In genomic region chr2:181619511-181619910, GRCh38 we compare ENCODE assay signal across 34 cellular contexts. TPM values are rescaled to one million over a fixed set of nuclear protein-coding genes. Genes with fewer than 3 reads are reported as not detected.
"Had no signal": no experiment of that assay in that cellular context is flagged by ENCODE, and none has a peak within 500 bp of the region (broad histone marks: within the 10 kb centered on the region; RNA-seq: fewer than 3 reads in every experiment).

No MANE protein-coding gene starts in this region.

- H3K36me3 ChIP-seq: neural progenitor cell, ovary, right lobe of liver, sigmoid colon, spleen, suprapubic skin, tibial artery, transverse colon, upper lobe of left lung, vagina had no signal

- H3K4me2 ChIP-seq: neural progenitor cell, smooth muscle cell had no signal

- H3K4me1 Mint-ChIP-seq: naive thymus-derived CD4-positive, alpha-beta T cell; natural killer cell; neural progenitor cell; stimulated activated memory B cell treated with anti-CD40 and anti-IgM and Interleukin-4, amounts not matched to agents 10 μg/mL and 1 μg/mL and 100 μg/mL, for 72 hours; stimulated activated naive CD8-positive, alpha-beta T cell treated with anti-CD3 and anti-CD28 coated beads, Interleukin-15, amount 100 ng/mL, for 72 hours had no signal

- H3K9me3 ChIP-seq: ovary, psoas muscle, right lobe of liver, sigmoid colon, spleen, suprapubic skin, testis, tibial artery, transverse colon, upper lobe of left lung, vagina had no signal

- H3K27ac ChIP-seq: neural progenitor cell, ovary, parathyroid adenoma, psoas muscle, right lobe of liver, sigmoid colon, spleen, suprapubic skin, testis, tibial artery, transverse colon, upper lobe of left lung, vagina had no signal

- H3K4me3 Mint-ChIP-seq: naive thymus-derived CD4-positive, alpha-beta T cell; natural killer cell; nephron; neural progenitor cell; stimulated activated memory B cell treated with anti-CD40 and anti-IgM and Interleukin-4, amounts not matched to agents 10 μg/mL and 1 μg/mL and 100 μg/mL, for 72 hours; stimulated activated naive CD8-positive, alpha-beta T cell treated with anti-CD3 and anti-CD28 coated beads, Interleukin-15, amount 100 ng/mL, for 72 hours had no signal

- H3K27me3 Mint-ChIP-seq: progenitor cell of endocrine pancreas; stimulated activated naive CD8-positive, alpha-beta T cell treated with anti-CD3 and anti-CD28 coated beads, Interleukin-15, amount 100 ng/mL, for 72 hours had no signal

- H3K36me3 Mint-ChIP-seq: naive thymus-derived CD4-positive, alpha-beta T cell; natural killer cell; neural progenitor cell; stimulated activated memory B cell treated with anti-CD40 and anti-IgM and Interleukin-4, amounts not matched to agents 10 μg/mL and 1 μg/mL and 100 μg/mL, for 72 hours had no signal

- H3K27me3 ChIP-seq: neural progenitor cell, ovary, right lobe of liver, sigmoid colon, suprapubic skin, testis, tibial artery, transverse colon, upper lobe of left lung, vagina had no signal

- H3K4me3 ChIP-seq: neural progenitor cell, ovary, psoas muscle, right lobe of liver, sigmoid colon, smooth muscle cell, spleen, suprapubic skin, testis, tibial artery, transverse colon, upper lobe of left lung, vagina had no signal

- H2AFZ ChIP-seq: neural progenitor cell, parathyroid adenoma had no signal

- DNase-seq: naive thymus-derived CD4-positive, alpha-beta T cell; natural killer cell; occipital lobe; ovary; posterior cingulate gyrus; psoas muscle; right cardiac atrium; right lobe of liver; sigmoid colon; spleen; stimulated activated CD4-positive, alpha-beta T cell treated with anti-CD3 and anti-CD28 coated beads, Interleukin-12 subunit alpha, Interleukin-12 subunit beta, amount 100 ng/mL, for 4 hours; stimulated activated CD4-positive, alpha-beta T cell treated with anti-CD3 and anti-CD28 coated beads, Interleukin-1b, Interleukin-23, amount 100 ng/mL, for 48 hours; stimulated activated CD4-positive, alpha-beta T cell treated with anti-CD3 and anti-CD28 coated beads, Interleukin-4, amount 100 ng/mL, for 1 hour; stimulated activated CD4-positive, alpha-beta T cell treated with anti-CD3 and anti-CD28 coated beads, Interleukin-4, amount 100 ng/mL, for 4 hours; stimulated activated CD8-positive, alpha-beta memory T cell treated with anti-CD3 and anti-CD28 coated beads, Interleukin-4, amount 100 ng/mL, for 48 hours; stimulated activated naive CD4-positive, alpha-beta T cell; stimulated activated naive CD8-positive, alpha-beta T cell treated with anti-CD3 and anti-CD28 coated beads, Interleukin-15, amount 100 ng/mL, for 72 hours; stimulated activated naive CD8-positive, alpha-beta T cell treated with anti-CD3 and anti-CD28 coated beads, Interleukin-15, Interleukin-2, amounts not matched to agents 100 U/mL and 50 U/mL, for 24 hours; substantia nigra; testis; tibial artery; transverse colon; upper lobe of left lung had no signal

- ATAC-seq: naive thymus-derived CD4-positive, alpha-beta T cell; natural killer cell; psoas muscle; right cardiac atrium; right lobe of liver; stimulated activated memory B cell treated with anti-CD40 and anti-IgM and Interleukin-4, amounts not matched to agents 10 μg/mL and 1 μg/mL and 100 μg/mL, for 72 hours; stimulated activated naive CD8-positive, alpha-beta T cell treated with anti-CD3 and anti-CD28 coated beads, Interleukin-15, amount 100 ng/mL, for 72 hours; stimulated activated naive CD8-positive, alpha-beta T cell treated with anti-CD3 and anti-CD28 coated beads, Interleukin-15, Interleukin-2, amounts not matched to agents 100 U/mL and 50 U/mL, for 24 hours had no signal

- H3K4me1 ChIP-seq: neural progenitor cell, parathyroid adenoma, psoas muscle, right lobe of liver, sigmoid colon, spleen, suprapubic skin, testis, tibial artery, transverse colon, upper lobe of left lung, vagina had no signal

- H3K79me2 ChIP-seq: parathyroid adenoma had no signal

- H3K27ac Mint-ChIP-seq: naive thymus-derived CD4-positive, alpha-beta T cell; natural killer cell; neural progenitor cell; progenitor cell of endocrine pancreas; stimulated activated memory B cell treated with anti-CD40 and anti-IgM and Interleukin-4, amounts not matched to agents 10 μg/mL and 1 μg/mL and 100 μg/mL, for 72 hours; stimulated activated naive CD8-positive, alpha-beta T cell treated with anti-CD3 and anti-CD28 coated beads, Interleukin-15, amount 100 ng/mL, for 72 hours had no signal

- H3K9me3 Mint-ChIP-seq: natural killer cell; neural progenitor cell; stimulated activated memory B cell treated with anti-CD40 and anti-IgM and Interleukin-4, amounts not matched to agents 10 μg/mL and 1 μg/mL and 100 μg/mL, for 72 hours; stimulated activated naive CD8-positive, alpha-beta T cell treated with anti-CD3 and anti-CD28 coated beads, Interleukin-15, amount 100 ng/mL, for 72 hours had no signal

RNA-seq across cellular contexts. Expression of gene CERKL, which starts 37.4 kb away (rescaled TPM):
- total RNA-seq: natural killer cell, osteoblast, psoas muscle, right cardiac atrium, sigmoid colon, skeletal muscle tissue, smooth muscle cell, suprapubic skin, vagina had no signal
- polyA plus RNA-seq: neural cell, psoas muscle, right cardiac atrium had no signal
